Comparison of ENCODE assay signal across 24 cellular contexts in the genomic region with DNA sequence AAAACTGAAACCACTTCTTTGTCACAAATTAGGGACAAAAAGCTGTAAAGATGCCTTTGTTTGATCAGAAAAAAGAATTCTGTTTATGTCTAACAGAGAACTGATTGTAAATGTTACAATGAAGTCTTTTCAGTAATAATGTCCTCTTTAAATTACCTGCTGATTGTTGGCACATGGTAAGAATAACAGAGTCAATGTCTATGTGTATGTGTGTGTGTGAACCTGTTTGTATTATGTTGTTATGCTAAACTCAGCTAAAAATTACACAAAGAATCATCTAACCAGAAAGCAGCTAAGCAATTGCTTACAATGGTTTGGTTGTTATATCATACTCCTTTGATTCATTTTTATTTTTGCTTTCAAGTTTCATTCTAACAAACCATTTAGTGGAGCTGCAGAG.
"Had no signal": no experiment of that assay in that cellular context is flagged by ENCODE, and none has a peak within 500 bp of the region (broad histone marks: within the 10 kb centered on the region; RNA-seq: fewer than 3 reads in every experiment).

No MANE protein-coding gene starts in this region.

- H3K36me3 ChIP-seq: breast epithelium, colonic mucosa, sigmoid colon, upper lobe of right lung had no signal

- H3K27me3 ChIP-seq: breast epithelium, colonic mucosa, hepatocyte, sigmoid colon, upper lobe of right lung had no signal

- H2AFZ ChIP-seq: hepatocyte had no signal

- H3K4me3 ChIP-seq: breast epithelium, colonic mucosa, hepatocyte, sigmoid colon, smooth muscle cell, upper lobe of right lung had no signal

- H3K9me3 ChIP-seq: breast epithelium, colonic mucosa, sigmoid colon, upper lobe of right lung had no signal

- ATAC-seq: activated CD4-positive, alpha-beta T cell treated with anti-CD3 and anti-CD28 coated beads for 36 hours; activated T-helper 17 cell treated with anti-CD3 and anti-CD28 coated beads, Interleukin-2, amount 50 U/mL, for 72 hours; left colon; naive thymus-derived CD4-positive, alpha-beta T cell; stimulated activated naive B cell treated with anti-CD40 and anti-IgM and Interleukin-4, amounts not matched to agents 10 μg/mL and 1 μg/mL and 100 μg/mL, for 72 hours; T-helper 17 cell; upper lobe of right lung had no signal

- H3K27ac ChIP-seq: colonic mucosa, hepatocyte, upper lobe of right lung had no signal

- H3K4me1 ChIP-seq: breast epithelium, colonic mucosa, upper lobe of right lung had no signal

- H3K79me2 ChIP-seq: hepatocyte had no signal

- DNase-seq: activated B cell treated with CpG ODN at 0.5 μM for 24 hours; activated CD4-positive, alpha-beta T cell treated with anti-CD3 and anti-CD28 coated beads for 36 hours; activated CD4-positive, alpha-beta T cell treated with anti-CD3 and anti-CD28 coated beads, Interleukin-2, amount 50 U/mL, for 4 hours; activated CD8-positive, alpha-beta memory T cell treated with anti-CD3 and anti-CD28 coated beads for 24 hours; activated CD8-positive, alpha-beta memory T cell treated with anti-CD3 and anti-CD28 coated beads, Interleukin-2, amount 50 U/mL, for 4 hours; activated naive CD8-positive, alpha-beta T cell treated with anti-CD3 and anti-CD28 coated beads for 36 hours; activated T-cell treated with anti-CD3 and anti-CD28 coated beads, Interleukin-2, amount 50 U/mL, for 24 hours; colonic mucosa; endodermal cell; islet precursor cell; left colon; mesendoderm; naive thymus-derived CD4-positive, alpha-beta T cell; retina; sigmoid colon; stimulated activated CD4-positive, alpha-beta T cell treated with anti-CD3 and anti-CD28 coated beads, Interleukin-15, amount 100 ng/mL, for 24 hours; stimulated activated naive B cell treated with anti-CD40 and anti-IgM and Interleukin-4, amounts not matched to agents 10 μg/mL and 1 μg/mL and 100 μg/mL, for 72 hours; SW 1271; T-helper 17 cell; upper lobe of right lung had no signal

- H3K4me2 ChIP-seq: hepatocyte, smooth muscle cell had no signal
